30 cellular contexts compared by ENCODE assay signal in genomic region chr6:126873791-126874190, GRCh38.
"Had no signal": no experiment of that assay in that cellular context is flagged by ENCODE, and none has a peak within 500 bp of the region (broad histone marks: within the 10 kb centered on the region; RNA-seq: fewer than 3 reads in every experiment).

No MANE protein-coding gene starts in this region.

- H3K36me3 ChIP-seq: ascending aorta, cardiac muscle cell had no signal

- FAIRE-seq: bronchial epithelial cell, TTC549 had no signal

- H3K9me3 ChIP-seq: ascending aorta had no signal

- H3K4me3 ChIP-seq: ascending aorta, cardiac muscle cell had no signal

- ATAC-seq: activated CD8-positive, alpha-beta memory T cell treated with anti-CD3 and anti-CD28 coated beads, Interleukin-2, amount 10 ng/mL, durations not matched to agents 7 days and 5 days; activated CD8-positive, alpha-beta T cell treated with anti-CD3 and anti-CD28 coated beads, Interleukin-2, amount 10 ng/mL, durations not matched to agents 7 days and 5 days; activated naive CD8-positive, alpha-beta T cell treated with anti-CD3 and anti-CD28 coated beads, Interleukin-2, amount 50 U/mL, for 24 hours had no signal

- DNase-seq: activated B cell treated with CpG ODN at 0.5 μM for 24 hours; activated CD4-positive, alpha-beta memory T cell treated with anti-CD3 and anti-CD28 coated beads for 36 hours; activated CD4-positive, alpha-beta T cell treated with anti-CD3 and anti-CD28 coated beads for 4 hours; activated CD4-positive, alpha-beta T cell treated with anti-CD3 and anti-CD28 coated beads, Interleukin-2, amount 10 ng/mL, durations not matched to agents 7 days and 5 days; activated CD4-positive, alpha-beta T cell treated with anti-CD3 and anti-CD28 coated beads, Interleukin-2, amount 50 U/mL, for 4 hours; activated CD4-positive, CD25-positive, alpha-beta regulatory T cell treated with anti-CD3 and anti-CD28 coated beads, Interleukin-2, amount 50 U/mL, for 72 hours; activated CD8-positive, alpha-beta memory T cell treated with anti-CD3 and anti-CD28 coated beads for 24 hours; activated CD8-positive, alpha-beta memory T cell treated with anti-CD3 and anti-CD28 coated beads, Interleukin-2, amount 10 ng/mL, durations not matched to agents 7 days and 5 days; activated CD8-positive, alpha-beta memory T cell treated with anti-CD3 and anti-CD28 coated beads, Interleukin-2, amount 50 U/mL, for 48 hours; activated CD8-positive, alpha-beta T cell treated with anti-CD3 and anti-CD28 coated beads, Interleukin-2, amount 10 ng/mL, durations not matched to agents 7 days and 5 days; activated effector memory CD4-positive, alpha-beta T cell treated with Interleukin-2 at 50 U/mL for 16 hours; activated gamma-delta T cell; activated naive CD4-positive, alpha-beta T cell treated with anti-CD3 and anti-CD28 coated beads, Interleukin-2, amount 10 ng/mL, durations not matched to agents 7 days and 5 days; activated naive CD4-positive, alpha-beta T cell treated with Interleukin-2 at 50 U/mL for 16 hours; activated naive CD8-positive, alpha-beta T cell treated with anti-CD3 and anti-CD28 coated beads, Interleukin-2, amount 10 ng/mL, durations not matched to agents 7 days and 5 days; activated naive CD8-positive, alpha-beta T cell treated with anti-CD3 and anti-CD28 coated beads, Interleukin-2, amount 50 U/mL, for 24 hours; activated T-cell treated with anti-CD3 and anti-CD28 coated beads, Interleukin-2, amount 50 U/mL, for 24 hours; activated T-cell treated with anti-CD3 and anti-CD28 coated beads, Interleukin-2, amount 50 U/mL, for 48 hours; amygdala; anterior cingulate cortex; caudate nucleus; cerebellar nuclear complex; T-helper 1 cell; T-helper 2 cell; T-helper 9 cell had no signal

- H3K27me3 ChIP-seq: ascending aorta, cardiac muscle cell had no signal

- H3K4me1 ChIP-seq: ascending aorta had no signal

- H3K27ac ChIP-seq: ascending aorta, cardiac muscle cell, VCaP had no signal
